ENCODE assay signal across 3 cellular contexts in genomic region chr17:52287611-52288010, GRCh38.
"Had no signal": no experiment of that assay in that cellular context is flagged by ENCODE, and none has a peak within 500 bp of the region (broad histone marks: within the 10 kb centered on the region; RNA-seq: fewer than 3 reads in every experiment).

No MANE protein-coding gene starts in this region.

- DNase-seq: GDM1, GF-D8 had no signal

- ATAC-seq: GM12878 had no signal
